8 cellular contexts compared by ENCODE assay signal in the genomic region with DNA sequence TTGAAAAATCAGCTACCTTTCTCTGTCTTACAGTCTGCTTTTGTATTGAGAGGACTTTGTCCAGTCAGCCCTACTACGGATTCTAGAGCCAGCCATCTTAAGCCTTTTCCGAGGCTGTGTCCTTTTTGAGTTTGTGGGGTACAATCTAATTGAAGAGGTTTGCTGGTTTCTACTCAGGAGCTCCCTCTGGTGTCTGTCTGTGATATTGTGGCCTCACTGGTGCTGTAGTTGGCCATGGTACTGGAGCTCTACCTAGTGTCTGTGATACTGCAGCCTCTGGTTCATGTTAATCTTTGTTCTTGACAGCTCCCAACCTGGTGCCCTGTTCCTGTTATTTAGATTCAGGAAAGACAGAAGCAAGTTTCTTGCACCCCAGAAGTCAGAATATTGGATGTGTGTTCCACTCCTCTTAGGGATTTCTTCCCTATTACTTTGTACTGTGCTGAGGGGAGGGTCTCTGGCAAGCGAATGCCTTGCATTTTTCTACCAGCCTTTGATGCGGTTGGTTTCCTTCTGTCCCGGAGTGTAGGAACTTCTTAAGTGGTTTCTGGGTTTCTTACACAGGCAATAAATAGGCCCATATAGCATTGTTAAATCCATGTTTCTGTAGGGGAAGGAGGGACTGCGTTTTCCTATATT.
A peak's percentile ranks its signal among the peaks of the same experiment; 100 is the strongest.
DNase-seq lines count a peak whose midpoint lies in the region; ATAC-seq, FAIRE-seq and TF ChIP-seq lines count a peak whose summit lies in the region.

No MANE protein-coding gene starts in this region.

- H3K79me1 ChIP-seq in H1 (ENCODE audit: low read depth, low read length), result no peaks in the 10 kb centered on the region; the same call in 1 of the 2 replicates

- H3K27ac ChIP-seq in H1 (ENCODE audit: low read depth, low read length) (no peak overlapping the region), upper lobe of right lung (no peak overlapping the region)

- no peak overlapping the region for H3K18ac ChIP-seq in H1 (ENCODE audit: extremely low read depth, low read length)

- H2AFZ ChIP-seq in H1 (ENCODE audit: low read length), result no peak overlapping the region

- FAIRE-seq in H1 (lab: Jason Lieb, UNC), result peak; percentile 95

- H3K23ac ChIP-seq in H1 (ENCODE audit: insufficient read length), result no peak overlapping the region

- no peak overlapping the region for H2BK12ac ChIP-seq in H1 (ENCODE audit: low read depth, low read length)

- peaks cover 0 to 6% (median 1%) of the 10 kb centered on the region in 4 experiments; a peak in 3 of 7 replicates for H3K4me1 ChIP-seq in H1 (replicated peaks in 1 of 4; ENCODE audit: control insufficient read depth in 3 of 4, insufficient read depth in 4 of 4, low read length in 3 of 4)
- H3K4me1 ChIP-seq in upper lobe of right lung, result no peaks in the 10 kb centered on the region

- TF ChIP-seq RAD21 in H1 (IDR thresholded peaks at IDR 0.05 in 1 of 2, conservative IDR thresholded peaks at IDR 0.05 in 1 of 2; ENCODE audit: low read depth in 2 of 2, low read length in 2 of 2), result peak; percentile 84 to 86

- H2BK20ac ChIP-seq in H1 (ENCODE audit: low read length), result no peak overlapping the region

- TF ChIP-seq POLR2A in H1 (IDR thresholded peaks at IDR 0.05; ENCODE audit: control extremely low read depth in 1 of 2, low read depth in 2 of 2, low read length in 2 of 2), result no peak

- no peak overlapping the region for H2BK5ac ChIP-seq in H1 (ENCODE audit: low read depth, low read length)

- peaks cover 22% of the 10 kb centered on the region for H3K36me3 Mint-ChIP-seq in natural killer cell

- no peaks in the 10 kb centered on the region for H3K27me3 Mint-ChIP-seq in natural killer cell (ENCODE audit: low read depth in 2 of 2)

- peak; percentile 77 for ATAC-seq in GM18499 (IDR thresholded peaks at IDR 0.05; ENCODE audit: insufficient read depth, unreplicated experiment)
- peak; percentile 82 for ATAC-seq in HG02885 (IDR thresholded peaks at IDR 0.05; ENCODE audit: poor library complexity, unreplicated experiment)
- ATAC-seq in natural killer cell, result peak; percentile 84 to 96 (median 94)
- peak; percentile 96 for ATAC-seq in upper lobe of right lung

- CTCF ChIA-PET in H1 (lab: Charles Lee; ENCODE audit: partially characterized antibody), result interaction anchor here (0.5 to 5.0 kb wide), 42 partner anchors 9 to 385 kb away, joined by 3 to 32 read pairs (median 4); no protein-coding TSS in a partner anchor

- H3K36me3 ChIP-seq in H1 (ENCODE audit: control insufficient read depth in 2 of 4, insufficient read depth in 4 of 4, low read length in 3 of 4) (peaks cover 0 to 30% (median 7%) of the 10 kb centered on the region in 4 experiments; a peak in 6 of 8 replicates), upper lobe of right lung (peaks cover 37% of the 10 kb centered on the region)

- H3K4me2 ChIP-seq in H1 (ENCODE audit: insufficient read depth in 1 of 2, low read depth in 2 of 2, low read length in 2 of 2), result no peak overlapping the region

- H3K9me3 Mint-ChIP-seq in natural killer cell, result peaks cover 5 to 12% of the 10 kb centered on the region in 2 donors

- no peak overlapping the region for H3K4me3 Mint-ChIP-seq in natural killer cell

- H3K79me2 ChIP-seq in H1 (ENCODE audit: control insufficient read depth in 1 of 2, insufficient read depth in 2 of 2, low read length in 2 of 2), result peaks cover 0 to 5% of the 10 kb centered on the region in 2 experiments; a peak in 1 of 4 replicates

- no peak overlapping the region for H3K4me3 ChIP-seq in AG09309 (ENCODE audit: control insufficient read depth, low read depth, low read length)
- no peak overlapping the region for H3K4me3 ChIP-seq in H1 (ENCODE audit: extremely low read depth in 1 of 4, insufficient read depth in 2 of 4, low read depth in 3 of 4, low read length in 4 of 4)
- H3K4me3 ChIP-seq in upper lobe of right lung, result no peak overlapping the region

- POLR2A ChIA-PET in H1 (lab: Charles Lee; ENCODE audit: partially characterized antibody), result interaction anchor here (1.0 kb wide), 1 partner anchor 9 kb away, joined by 3 read pairs; no protein-coding TSS in a partner anchor

- no peak overlapping the region for H4K5ac ChIP-seq in H1 (ENCODE audit: insufficient read length, low read depth, low read length)

- TF ChIP-seq CTCF in AG09309 (IDR thresholded peaks at IDR 0.05; ENCODE audit: control insufficient read depth, insufficient read depth, low read depth, low read length, missing control alignments) (peak; percentile 85), H1 (IDR thresholded peaks at IDR 0.05; ENCODE audit: control extremely low read depth in 1 of 3, insufficient read depth in 1 of 3, low read depth in 1 of 3, low read length in 3 of 3) (peak; percentile 56 to 99 (median 96)), natural killer cell (IDR thresholded peaks at IDR 0.05) (peak; percentile 66), upper lobe of right lung (IDR thresholded peaks at IDR 0.05) (peak; percentile 65)

- no peak overlapping the region for H2BK15ac ChIP-seq in H1 (ENCODE audit: low read length)

- H4K20me1 ChIP-seq in H1 (replicated peaks in 1 of 2; ENCODE audit: control insufficient read depth in 1 of 2, insufficient read depth in 2 of 2, low read length in 2 of 2), result peaks cover 0 to 5% of the 10 kb centered on the region in 2 experiments

- no peak overlapping the region for H2AK5ac ChIP-seq in H1 (ENCODE audit: low read depth, low read length)

- no peak overlapping the region for H3K56ac ChIP-seq in H1 (replicated peaks; ENCODE audit: insufficient read length, low read depth, low read length)

- H4K91ac ChIP-seq in H1 (replicated peaks; ENCODE audit: insufficient read length, low read length), result no peak overlapping the region

- H3K27me3 ChIP-seq in H1 (replicated peaks in 1 of 4; ENCODE audit: control insufficient read depth in 3 of 4, extremely low read depth in 1 of 4, insufficient read depth in 3 of 4, low read length in 3 of 4) (no peaks in the 10 kb centered on the region), upper lobe of right lung (no peaks in the 10 kb centered on the region)

- intact Hi-C loops in natural killer cell (cut with micrococcal nuclease), result loop anchor here (1.0 kb wide), 1 partner anchor 231 kb away; no protein-coding TSS in a partner anchor
- intact Hi-C loops in upper lobe of right lung (cut with DNase I), result no loop called here

- H3K27ac Mint-ChIP-seq in natural killer cell, result no peak overlapping the region

- no peaks in the 10 kb centered on the region for H3K23me2 ChIP-seq in H1 (ENCODE audit: low read depth, low read length)

- H2BK120ac ChIP-seq in H1 (replicated peaks; ENCODE audit: low read depth, low read length), result no peak overlapping the region

- no peak overlapping the region for H3K4ac ChIP-seq in H1 (replicated peaks; ENCODE audit: insufficient read length, low read depth, low read length)

- 83% methylated on average over 6 of the region's 6 CpGs; no CpG with 5 or more reads in 1 of the 2 experiments for WGBS in H1 (ENCODE audit: extremely low coverage in 1 of 2, insufficient coverage in 1 of 2, insufficient read length in 1 of 2, insufficient replicate concordance in 2 of 2, low coverage in 1 of 2, low lambda C conversion rate in 2 of 2, missing lambda C conversion rate in 1 of 2), 2 experiments

- no peaks in the 10 kb centered on the region for H3K4me1 Mint-ChIP-seq in natural killer cell

- no peak for TF ChIP-seq EP300 in H1 (IDR thresholded peaks at IDR 0.05; ENCODE audit: borderline replicate concordance in 1 of 2, low read depth in 2 of 2, low read length in 2 of 2)

- H3K9ac ChIP-seq in H1 (replicated peaks in 1 of 4; ENCODE audit: extremely low read depth in 1 of 4, low read depth in 3 of 4, low read length in 3 of 4), result no peak overlapping the region

- H3K9me3 ChIP-seq in H1 (ENCODE audit: insufficient read depth in 2 of 2, low read depth in 1 of 2, low read length in 1 of 2), result no peaks in the 10 kb centered on the region
- H3K9me3 ChIP-seq in upper lobe of right lung, result no peaks in the 10 kb centered on the region

- no peak for DNase-seq in AG09309 (ENCODE audit: low read depth)
- DNase-seq in NCI-H69 (lab: John Stamatoyannopoulos, UW), result peak; percentile 40
- DNase-seq in activated CD4-positive, alpha-beta T cell treated with anti-CD3 and anti-CD28 coated beads, Interleukin-2, amount 50 U/mL, for 48 hours, result peak; percentile 71 to 75
- DNase-seq in H1 (ENCODE audit: low read depth in 1 of 2, low spot score in 2 of 2), result peak; percentile 59 to 94
- DNase-seq in natural killer cell, result peak; percentile 41
- no peak for DNase-seq in upper lobe of right lung

- no peak overlapping the region for H3K14ac ChIP-seq in H1 (ENCODE audit: insufficient read length)

- no peak overlapping the region for H4K8ac ChIP-seq in H1 (ENCODE audit: extremely low read depth, insufficient read depth, low read length)

TF ChIP-seq in H1, 55 proteins besides CTCF, POLR2A, EP300 and RAD21 (continues in another document):
- TF ChIP-seq SP4 (IDR thresholded peaks at IDR 0.05; ENCODE audit: low read length), result no peak

Comparison
In these comparisons a context has a peak if more than half of its experiments do, and no peak if none do; other contexts are left out.
1. DNase-seq: peak in NCI-H69 (single experiment), activated CD4-positive, alpha-beta T cell treated with anti-CD3 and anti-CD28 coated beads, Interleukin-2, amount 50 U/mL, for 48 hours (2 of 2), H1 (2 of 2) and natural killer cell (single experiment); none in AG09309 (single experiment) and upper lobe of right lung (single experiment).
2. Peak in every context shown above with its lines, with median percentiles within 50 percentile points of each other: CTCF ChIP-seq and ATAC-seq.